In the genomic region with DNA sequence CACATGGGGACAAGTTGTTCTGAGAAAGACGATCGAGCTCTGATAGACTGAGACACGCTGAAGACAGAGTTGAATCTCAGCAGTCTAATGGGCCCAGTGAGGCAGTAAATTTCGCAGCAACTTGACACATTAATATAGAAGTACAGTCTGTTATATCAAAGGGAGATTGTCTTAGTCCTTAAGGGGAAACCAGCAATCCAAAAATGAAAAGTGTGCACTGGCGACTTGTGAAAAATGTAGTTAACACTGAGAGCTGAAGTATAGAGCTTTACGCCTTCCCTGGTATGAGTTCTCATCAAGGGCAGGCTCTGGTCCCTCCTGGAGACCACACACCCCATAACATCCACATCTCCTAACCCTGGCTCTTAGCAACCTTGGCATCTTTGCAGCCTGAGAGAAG, we compare ENCODE assay signal across 27 cellular contexts.
"Had no signal": no experiment of that assay in that cellular context is flagged by ENCODE, and none has a peak within 500 bp of the region (broad histone marks: within the 10 kb centered on the region; RNA-seq: fewer than 3 reads in every experiment).

No MANE protein-coding gene starts in this region.

- H3K4me3 ChIP-seq: SJCRH30, SK-N-MC had no signal

- H3K27me3 ChIP-seq: brain microvascular endothelial cell, SJCRH30 had no signal

- H3K27ac ChIP-seq: brain microvascular endothelial cell, KMS-11, SJCRH30, SK-N-MC had no signal

- DNase-seq: activated CD4-positive, alpha-beta T cell treated with anti-CD3 and anti-CD28 coated beads for 36 hours; activated CD4-positive, alpha-beta T cell treated with anti-CD3 and anti-CD28 coated beads, Interleukin-2, amount 10 ng/mL, durations not matched to agents 7 days and 5 days; activated CD4-positive, alpha-beta T cell treated with anti-CD3 and anti-CD28 coated beads, Interleukin-2, amount 50 U/mL, for 48 hours; activated CD8-positive, alpha-beta T cell treated with anti-CD3 and anti-CD28 coated beads, Interleukin-2, amount 10 ng/mL, durations not matched to agents 7 days and 5 days; activated gamma-delta T cell treated with Interleukin-2 at 50 U/mL for 16 hours; activated naive CD4-positive, alpha-beta T cell treated with anti-CD3 and anti-CD28 coated beads for 36 hours; activated T-cell treated with anti-CD3 and anti-CD28 coated beads, Interleukin-2, amount 50 U/mL, for 4 hours; anterior cingulate cortex; brain microvascular endothelial cell; central memory CD4-positive, alpha-beta T cell; MM.1S; MV-4-11; NCI-H1092; NCI-H1436 treated with DMSO at 0.1 percent for 48 hours; NCI-H1694 treated with DMSO at 0.1 percent for 48 hours; NCI-H2029; NCI-H2107; NCI-H226; NCI-H446 treated with DMSO at 0.1 percent for 48 hours; NCI-H524; SHP77; SJCRH30; T1000 had no signal

- H3K4me1 Mint-ChIP-seq: activated CD4-positive, alpha-beta T cell treated with anti-CD3 and anti-CD28 coated beads for 36 hours; activated CD4-positive, alpha-beta T cell treated with anti-CD3 and anti-CD28 coated beads, Interleukin-2, amount 10 ng/mL, durations not matched to agents 7 days and 5 days had no signal

- H3K9ac ChIP-seq: KMS-11 had no signal

- H3K27me3 Mint-ChIP-seq: activated CD4-positive, alpha-beta T cell treated with anti-CD3 and anti-CD28 coated beads, Interleukin-2, amount 10 ng/mL, durations not matched to agents 7 days and 5 days had no signal

- H3K4me1 ChIP-seq: SJCRH30 had no signal

- H3K4me3 Mint-ChIP-seq: activated CD4-positive, alpha-beta T cell treated with anti-CD3 and anti-CD28 coated beads for 36 hours; activated CD4-positive, alpha-beta T cell treated with anti-CD3 and anti-CD28 coated beads, Interleukin-2, amount 10 ng/mL, durations not matched to agents 7 days and 5 days; activated CD8-positive, alpha-beta T cell treated with anti-CD3 and anti-CD28 coated beads, Interleukin-2, amount 10 ng/mL, durations not matched to agents 7 days and 5 days; activated naive CD4-positive, alpha-beta T cell treated with anti-CD3 and anti-CD28 coated beads for 36 hours; activated T-cell treated with anti-CD3 and anti-CD28 coated beads, Interleukin-2, amount 50 U/mL, for 4 hours; activated T-helper 1 cell treated with anti-CD3 and anti-CD28 coated beads, Interleukin-12 subunit alpha, Interleukin-12 subunit beta, Interleukin-2, Interleukin-4 antibody, amounts not matched to agents 30 ng/mL and 10 ng/mL and 1 ng/mL, durations not matched to agents 14 hours and 24 hours and 36 hours had no signal

- H3K9me3 ChIP-seq: SJCRH30 had no signal

- H3K27ac Mint-ChIP-seq: activated CD4-positive, alpha-beta T cell treated with anti-CD3 and anti-CD28 coated beads for 36 hours; activated CD4-positive, alpha-beta T cell treated with anti-CD3 and anti-CD28 coated beads, Interleukin-2, amount 10 ng/mL, durations not matched to agents 7 days and 5 days; activated CD8-positive, alpha-beta T cell treated with anti-CD3 and anti-CD28 coated beads, Interleukin-2, amount 10 ng/mL, durations not matched to agents 7 days and 5 days; activated naive CD4-positive, alpha-beta T cell treated with anti-CD3 and anti-CD28 coated beads for 36 hours; activated naive CD4-positive, alpha-beta T cell treated with anti-CD3 and anti-CD28 coated beads, Interleukin-2, amount 50 U/mL, for 72 hours; activated T-helper 1 cell treated with anti-CD3 and anti-CD28 coated beads, Interleukin-12 subunit alpha, Interleukin-12 subunit beta, Interleukin-2, Interleukin-4 antibody, amounts not matched to agents 30 ng/mL and 10 ng/mL and 1 ng/mL, durations not matched to agents 14 hours and 24 hours and 36 hours had no signal

- H3K36me3 ChIP-seq: brain microvascular endothelial cell, SJCRH30 had no signal

- H3K9me3 Mint-ChIP-seq: activated CD4-positive, alpha-beta T cell treated with anti-CD3 and anti-CD28 coated beads, Interleukin-2, amount 10 ng/mL, durations not matched to agents 7 days and 5 days; activated T-helper 1 cell treated with anti-CD3 and anti-CD28 coated beads, Interleukin-12 subunit alpha, Interleukin-12 subunit beta, Interleukin-2, Interleukin-4 antibody, amounts not matched to agents 30 ng/mL and 10 ng/mL and 1 ng/mL, durations not matched to agents 14 hours and 24 hours and 36 hours had no signal

- H3K4me2 ChIP-seq: KMS-11 had no signal
